Comparison of ENCODE assay signal across 26 cellular contexts in the genomic region with DNA sequence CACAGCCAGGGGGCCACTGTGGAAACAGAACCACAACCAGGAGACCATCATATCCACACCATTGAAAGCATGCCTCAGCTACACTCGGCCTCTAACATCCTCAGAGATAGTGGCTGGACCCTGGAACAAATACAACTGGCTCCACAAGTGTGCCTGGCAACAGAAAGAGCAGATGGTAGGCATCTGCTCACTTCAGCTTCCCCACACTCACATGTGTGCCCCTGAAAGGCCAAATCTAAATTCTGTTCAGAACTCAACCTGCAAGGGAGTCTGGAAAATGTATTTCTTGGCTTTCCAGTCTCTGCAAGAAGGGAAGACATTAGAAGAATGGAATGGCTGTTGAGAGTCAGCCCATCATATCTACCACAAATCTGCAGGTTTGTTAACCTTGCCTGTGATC.
"Had no signal": no experiment of that assay in that cellular context is flagged by ENCODE, and none has a peak within 500 bp of the region (broad histone marks: within the 10 kb centered on the region; RNA-seq: fewer than 3 reads in every experiment).

No MANE protein-coding gene starts in this region.

- H3K9me3 ChIP-seq: neutrophil, pancreas, right lobe of liver, tibial nerve, upper lobe of right lung, uterus had no signal

- H3K36me3 ChIP-seq: esophagus squamous epithelium, neutrophil, pancreas, right lobe of liver, thoracic aorta, tibial nerve, upper lobe of right lung, uterus had no signal

- H3K27ac ChIP-seq: esophagus squamous epithelium, neutrophil, pancreas, right lobe of liver, thoracic aorta, tibial nerve, upper lobe of right lung, uterus had no signal

- H3K27ac Mint-ChIP-seq: effector memory CD8-positive, alpha-beta T cell; immature natural killer cell; memory B cell; natural killer cell treated with Interleukin-12 subunit alpha and Interleukin-12 subunit beta and Interleukin-15 and Interleukin-18, amount 100 ng/mL, for 72 hours; stimulated activated naive B cell treated with anti-CD40 and anti-IgM and Interleukin-4, amounts not matched to agents 10 μg/mL and 1 μg/mL and 100 μg/mL, for 72 hours; stimulated activated naive CD8-positive, alpha-beta T cell treated with anti-CD3 and anti-CD28 coated beads, Interleukin-15, Interleukin-2, amounts not matched to agents 100 ng/mL and 50 ng/mL, for 24 hours had no signal

- H3K36me3 Mint-ChIP-seq: immature natural killer cell had no signal

- H3K9me3 Mint-ChIP-seq: effector memory CD8-positive, alpha-beta T cell had no signal

- H3K4me1 ChIP-seq: esophagus squamous epithelium, pancreas, right lobe of liver, upper lobe of right lung, uterus had no signal

- H3K4me1 Mint-ChIP-seq: immature natural killer cell; memory B cell; stimulated activated naive B cell treated with anti-CD40 and anti-IgM and Interleukin-4, amounts not matched to agents 10 μg/mL and 1 μg/mL and 100 μg/mL, for 72 hours had no signal

- H3K4me3 ChIP-seq: esophagus squamous epithelium, lung, pancreas, right lobe of liver, thoracic aorta, tibial nerve, upper lobe of right lung, uterus had no signal

- H3K4me3 Mint-ChIP-seq: effector memory CD8-positive, alpha-beta T cell; immature natural killer cell; memory B cell; natural killer cell treated with Interleukin-12 subunit alpha and Interleukin-12 subunit beta and Interleukin-15 and Interleukin-18, amount 100 ng/mL, for 72 hours; neural crest cell; stimulated activated naive B cell treated with anti-CD40 and anti-IgM and Interleukin-4, amounts not matched to agents 10 μg/mL and 1 μg/mL and 100 μg/mL, for 72 hours; stimulated activated naive CD8-positive, alpha-beta T cell treated with anti-CD3 and anti-CD28 coated beads, Interleukin-15, Interleukin-2, amounts not matched to agents 100 ng/mL and 50 ng/mL, for 24 hours had no signal

- ATAC-seq: effector memory CD8-positive, alpha-beta T cell; left colon; natural killer cell treated with Interleukin-12 subunit alpha and Interleukin-12 subunit beta and Interleukin-15 and Interleukin-18, amount 100 ng/mL, for 72 hours; pancreas; right lobe of liver; stimulated activated naive B cell treated with anti-CD40 and anti-IgM and Interleukin-4, amounts not matched to agents 10 μg/mL and 1 μg/mL and 100 μg/mL, for 72 hours; upper lobe of right lung had no signal

- DNase-seq: cortex of kidney; effector memory CD8-positive, alpha-beta T cell; erythroblast; esophagus squamous epithelium; foreskin melanocyte; hypothalamus; immature natural killer cell; islet precursor cell; kidney glomerular epithelial cell; left colon; pancreas; right lobe of liver; small intestine; stimulated activated CD4-positive, alpha-beta T cell treated with anti-CD3 and anti-CD28 coated beads, Interleukin-15, amount 100 ng/mL, for 24 hours; stimulated activated CD4-positive, alpha-beta T cell treated with anti-CD3 and anti-CD28 coated beads, Interleukin-2, amount 100 ng/mL, for 48 hours; stimulated activated naive B cell treated with anti-CD40 and anti-IgM and Interleukin-4, amounts not matched to agents 10 μg/mL and 1 μg/mL and 100 μg/mL, for 72 hours; upper lobe of right lung; uterus had no signal

- H3K27me3 ChIP-seq: esophagus squamous epithelium, pancreas, right lobe of liver, tibial nerve, upper lobe of right lung, uterus had no signal
